11 cellular contexts compared by ENCODE assay signal in genomic region chr14:26735811-26736210, GRCh38.
"Had no signal": no experiment of that assay in that cellular context is flagged by ENCODE, and none has a peak within 500 bp of the region (broad histone marks: within the 10 kb centered on the region; RNA-seq: fewer than 3 reads in every experiment).

No MANE protein-coding gene starts in this region.

- H3K27ac ChIP-seq: GM23248 had no signal

- H3K4me1 ChIP-seq: HAP-1 had no signal

- FAIRE-seq: H1, H54 had no signal

- ATAC-seq: GM23338, HCT116 had no signal

- H3K36me3 ChIP-seq: HAP-1 had no signal

- H3K4me3 ChIP-seq: GM23248, GM23338, HAP-1 had no signal

- DNase-seq: GM23248, GOT3, H7, H9, HCEC 1CT, HFFc6 had no signal
